Comparison of ENCODE assay signal across 20 cellular contexts in genomic region chrX:34382416-34382815, GRCh38.
DNase-seq lines count a peak whose midpoint lies in the region; TF ChIP-seq lines count a peak whose summit lies in the region.
"Had no signal": no experiment of that assay in that cellular context is flagged by ENCODE, and none has a peak within 500 bp of the region (broad histone marks: within the 10 kb centered on the region; RNA-seq: fewer than 3 reads in every experiment).

No MANE protein-coding gene starts in this region.

- in situ Hi-C loops in ACHN (cut with HindIII; ENCODE audit: low pct_ligation_motif_present, low pct_unique_long_range_greater_than_20kb, low sequenced_read_pairs), result no loop called here

- no peak overlapping the region for H3K4me3 ChIP-seq in fibroblast of pulmonary artery (replicated peaks; ENCODE audit: low read depth, low read length)
- H3K4me3 ChIP-seq in skeletal muscle satellite cell (ENCODE audit: low read length), result no peak overlapping the region
- no peak overlapping the region for H3K4me3 ChIP-seq in WERI-Rb-1 (ENCODE audit: low read depth, low read length)
- no peak overlapping the region for H3K4me3 ChIP-seq in Peyer's patch
- H3K4me3 ChIP-seq: BLaER1 treated with 17β-estradiol and CSF1 and Interleukin-3, amounts not matched to agents 10 nM and 100 nM; SJCRH30 had no signal

- no peak for TF ChIP-seq POLR2A in Peyer's patch (IDR thresholded peaks at IDR 0.05)

- peaks cover 50% of the 10 kb centered on the region for H3K4me1 Mint-ChIP-seq in HFFc6 (ENCODE audit: low read depth)
- H3K4me1 Mint-ChIP-seq: activated B cell treated with CpG ODN at 0.5 μM for 24 hours, nephron progenitor cell had no signal

- DNase-seq in HFFc6, result peak; percentile 58
- peak; percentile 10 for DNase-seq in astrocyte of the hippocampus (ENCODE audit: low read depth, low spot score)
- peak; percentile 78 for DNase-seq in fibroblast of pulmonary artery (ENCODE audit: low read depth)
- DNase-seq in WERI-Rb-1, result no peak
- DNase-seq in Peyer's patch, result no peak
- no peak for DNase-seq in ACHN
- DNase-seq: activated B cell treated with CpG ODN at 0.5 μM for 24 hours; activated CD8-positive, alpha-beta T cell treated with anti-CD3 and anti-CD28 coated beads, Interleukin-2, amount 10 ng/mL, durations not matched to agents 7 days and 5 days; activated naive CD4-positive, alpha-beta T cell treated with anti-CD3 and anti-CD28 coated beads, Interleukin-2, amount 50 U/mL, for 16 hours; activated T-cell treated with anti-CD3 and anti-CD28 coated beads, Interleukin-2, amount 50 U/mL, for 48 hours; effector CD4-positive, alpha-beta T cell; left colon; NCI-H2081; NCI-H524; nephron progenitor cell; SJCRH30; stimulated activated CD4-positive, alpha-beta T cell treated with anti-CD3 and anti-CD28 coated beads, Interleukin-12 subunit alpha, Interleukin-12 subunit beta, amount 100 ng/mL, for 4 hours had no signal

- TF ChIP-seq CTCF in HFFc6 (IDR thresholded peaks at IDR 0.05), result no peak
- TF ChIP-seq CTCF in fibroblast of pulmonary artery (IDR thresholded peaks at IDR 0.05; ENCODE audit: low read length, missing control alignments), result no peak
- TF ChIP-seq CTCF in WERI-Rb-1 (IDR thresholded peaks at IDR 0.05; ENCODE audit: low read depth, low read length), result no peak
- no peak for TF ChIP-seq CTCF in Peyer's patch (IDR thresholded peaks at IDR 0.05)

- no peaks in the 10 kb centered on the region for H3K9me3 Mint-ChIP-seq in HFFc6
- H3K9me3 Mint-ChIP-seq: activated B cell treated with CpG ODN at 0.5 μM for 24 hours, mesothelial cell of epicardium, nephron progenitor cell had no signal

- peak overlapping the region; percentile 29 for H3K9ac ChIP-seq in skeletal muscle satellite cell (ENCODE audit: low read depth, low read length)

- H3K27me3 ChIP-seq in skeletal muscle satellite cell (ENCODE audit: control insufficient read depth, insufficient read depth, low read length) (no peaks in the 10 kb centered on the region), WERI-Rb-1 (ENCODE audit: insufficient read depth, low read depth, severe bottlenecking) (peaks cover 4% of the 10 kb centered on the region), Peyer's patch (no peaks in the 10 kb centered on the region)
- H3K27me3 ChIP-seq: SJCRH30 had no signal

- H3K27me3 Mint-ChIP-seq in HFFc6 (ENCODE audit: insufficient read depth), result no peaks in the 10 kb centered on the region
- H3K27me3 Mint-ChIP-seq: activated B cell treated with CpG ODN at 0.5 μM for 24 hours had no signal

- peaks cover 27% of the 10 kb centered on the region for H3K4me1 ChIP-seq in skeletal muscle satellite cell (ENCODE audit: control insufficient read depth, insufficient read depth, low read length)
- H3K4me1 ChIP-seq in Peyer's patch, result no peaks in the 10 kb centered on the region
- H3K4me1 ChIP-seq: SJCRH30 had no signal

- peak overlapping the region; percentile 17 for H3K4me2 ChIP-seq in skeletal muscle satellite cell (ENCODE audit: low read length)

- peak overlapping the region; percentile 22; the same call in 1 of the 2 replicates for H3K4me3 Mint-ChIP-seq in HFFc6
- H3K4me3 Mint-ChIP-seq: activated B cell treated with CpG ODN at 0.5 μM for 24 hours; activated CD8-positive, alpha-beta T cell treated with anti-CD3 and anti-CD28 coated beads, Interleukin-2, amount 10 ng/mL, durations not matched to agents 7 days and 5 days; mesothelial cell of epicardium; nephron progenitor cell had no signal

- H3K36me3 ChIP-seq in skeletal muscle satellite cell (ENCODE audit: insufficient read depth, low read length), result no peaks in the 10 kb centered on the region
- H3K36me3 ChIP-seq in WERI-Rb-1, result no peaks in the 10 kb centered on the region
- no peaks in the 10 kb centered on the region for H3K36me3 ChIP-seq in Peyer's patch
- H3K36me3 ChIP-seq: BLaER1 treated with 17β-estradiol and CSF1 and Interleukin-3, amounts not matched to agents 10 nM and 100 nM; SJCRH30 had no signal

- H3K9me3 ChIP-seq in skeletal muscle satellite cell (replicated peaks; ENCODE audit: low read length), result no peaks in the 10 kb centered on the region
- H3K9me3 ChIP-seq in WERI-Rb-1 (ENCODE audit: severe bottlenecking), result no peaks in the 10 kb centered on the region
- H3K9me3 ChIP-seq in Peyer's patch, result no peaks in the 10 kb centered on the region
- H3K9me3 ChIP-seq: SJCRH30 had no signal

- H3K27ac ChIP-seq in WERI-Rb-1, result no peak overlapping the region
- H3K27ac ChIP-seq in Peyer's patch, result no peak overlapping the region
- H3K27ac ChIP-seq: SJCRH30 had no signal

- H3K36me3 Mint-ChIP-seq in HFFc6 (ENCODE audit: low read depth), result no peaks in the 10 kb centered on the region
- H3K36me3 Mint-ChIP-seq: mesothelial cell of epicardium had no signal

- peak overlapping the region; percentile 79 for H3K27ac Mint-ChIP-seq in HFFc6
- H3K27ac Mint-ChIP-seq: activated B cell treated with CpG ODN at 0.5 μM for 24 hours; activated CD8-positive, alpha-beta T cell treated with anti-CD3 and anti-CD28 coated beads, Interleukin-2, amount 10 ng/mL, durations not matched to agents 7 days and 5 days; mesothelial cell of epicardium; nephron progenitor cell had no signal

Comparison
In these comparisons a context has a peak if more than half of its experiments do, and no peak if none do; other contexts are left out.
1. DNase-seq: peak in HFFc6 (single experiment), astrocyte of the hippocampus (single experiment) and fibroblast of pulmonary artery (single experiment); none in WERI-Rb-1 (single experiment), Peyer's patch (0 of 3) and ACHN (single experiment).